8 cellular contexts compared by ENCODE assay signal in the genomic region with DNA sequence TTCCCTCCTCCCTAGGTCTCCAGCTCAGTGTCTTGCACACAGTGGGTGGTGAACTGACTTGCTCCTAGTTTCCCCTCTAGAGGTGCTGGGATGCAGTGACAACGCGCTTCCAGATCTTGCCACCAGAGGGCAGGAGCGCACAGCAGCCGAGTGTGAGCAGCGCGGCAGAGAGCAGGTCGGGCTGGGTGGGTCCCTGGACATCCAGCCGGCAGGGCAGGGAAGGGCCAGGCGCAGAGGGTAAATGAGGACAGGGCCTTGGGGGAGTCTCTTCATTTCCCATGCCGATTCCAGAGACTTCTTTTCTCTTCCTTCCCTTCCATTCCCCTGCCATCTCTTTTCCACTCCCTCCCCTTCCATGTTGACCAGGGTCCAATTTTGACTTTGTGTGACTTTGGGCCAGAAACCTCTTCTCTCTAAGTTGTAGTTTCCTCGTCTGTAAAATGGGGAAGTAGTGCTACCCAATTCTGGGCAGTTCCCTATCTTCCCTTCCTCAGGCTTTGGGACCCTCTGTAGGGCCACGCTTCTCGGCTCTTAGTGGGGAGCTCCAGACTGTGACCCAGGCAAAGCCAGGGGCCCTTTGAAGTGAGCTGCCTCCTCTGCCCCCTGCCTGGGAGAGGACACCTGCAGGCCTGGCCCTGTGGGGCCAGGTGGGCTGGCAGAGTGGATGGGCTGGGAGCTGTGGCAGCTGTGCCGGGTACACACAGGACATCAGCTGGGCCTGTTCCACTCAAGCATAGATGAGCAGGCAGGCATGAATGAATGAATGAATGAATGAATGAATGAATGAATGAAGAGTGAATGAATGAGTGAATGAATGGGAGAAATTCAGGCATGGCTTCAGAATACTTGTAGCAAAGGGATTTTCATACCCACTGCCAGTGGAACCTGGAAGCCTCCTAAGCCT. TPM values are rescaled to one million over a fixed set of nuclear protein-coding genes. Genes with fewer than 3 reads are reported as not detected.
A peak's percentile ranks its signal among the peaks of the same experiment; 100 is the strongest.
DNase-seq lines count a peak whose midpoint lies in the region; ATAC-seq, FAIRE-seq and TF ChIP-seq lines count a peak whose summit lies in the region.

No MANE protein-coding gene starts in this region.

- H3K23me2 ChIP-seq in H1 (ENCODE audit: low read depth, low read length), result no peaks in the 10 kb centered on the region

- H2AFZ ChIP-seq in H1 (ENCODE audit: low read length), result no peak overlapping the region

- H3K27ac ChIP-seq in CD4-positive, alpha-beta T cell (ENCODE audit: low read depth, low read length), result peak overlapping the region; percentile 31
- H3K27ac ChIP-seq in H1 (ENCODE audit: low read depth, low read length), result no peak overlapping the region

- no peak overlapping the region for H3K4me3 ChIP-seq in H1 (ENCODE audit: extremely low read depth in 1 of 4, insufficient read depth in 2 of 4, low read depth in 3 of 4, low read length in 4 of 4)

- H3K9me3 Mint-ChIP-seq in CD4-positive, alpha-beta T cell, result no peaks in the 10 kb centered on the region
- H3K9me3 Mint-ChIP-seq in mesothelial cell of epicardium, result no peaks in the 10 kb centered on the region

- no peak overlapping the region for H3K23ac ChIP-seq in H1 (ENCODE audit: insufficient read length)

- no peak for TF ChIP-seq EP300 in H1 (IDR thresholded peaks at IDR 0.05; ENCODE audit: borderline replicate concordance in 1 of 2, low read depth in 2 of 2, low read length in 2 of 2)

- FAIRE-seq in H1 (lab: Jason Lieb, UNC), result no peak

- peak; percentile 90 for ATAC-seq in CD4-positive, alpha-beta T cell (ENCODE audit: poor library complexity)
- ATAC-seq in GM19395 (IDR thresholded peaks at IDR 0.05; ENCODE audit: unreplicated experiment), result peak; percentile 95
- ATAC-seq in HG03469 (IDR thresholded peaks at IDR 0.05; ENCODE audit: unreplicated experiment), result peak; percentile 57

- CTCF ChIA-PET in CD4-positive, alpha-beta T cell (lab: Charles Lee), result interaction anchor here (0.5 to 3.0 kb wide), 20 partner anchors 11 to 1088 kb away, joined by 3 to 12 read pairs (median 4); a partner anchor contains a TSS
- CTCF ChIA-PET in H1 (lab: Charles Lee; ENCODE audit: partially characterized antibody), result interaction anchor here (0.5 to 13.3 kb wide), 46 partner anchors 9 to 1064 kb away, joined by 3 to 118 read pairs (median 4); a partner anchor contains a TSS

- no peak overlapping the region for H3K27ac Mint-ChIP-seq in CD4-positive, alpha-beta T cell
- no peak overlapping the region for H3K27ac Mint-ChIP-seq in mesothelial cell of epicardium

- no peaks in the 10 kb centered on the region for H3K79me2 ChIP-seq in H1 (ENCODE audit: control insufficient read depth in 1 of 2, insufficient read depth in 2 of 2, low read length in 2 of 2)

- no peak overlapping the region for H2BK20ac ChIP-seq in H1 (ENCODE audit: low read length)

- H3K4ac ChIP-seq in H1 (replicated peaks; ENCODE audit: insufficient read length, low read depth, low read length), result no peak overlapping the region

- peak; percentile 91 to 94 for TF ChIP-seq RAD21 in H1 (IDR thresholded peaks at IDR 0.05 in 1 of 2, conservative IDR thresholded peaks at IDR 0.05 in 1 of 2; ENCODE audit: low read depth in 2 of 2, low read length in 2 of 2)

- no peak overlapping the region for H3K56ac ChIP-seq in H1 (replicated peaks; ENCODE audit: insufficient read length, low read depth, low read length)

- H3K14ac ChIP-seq in H1 (ENCODE audit: insufficient read length), result no peak overlapping the region

- no peaks in the 10 kb centered on the region for H3K36me3 Mint-ChIP-seq in CD4-positive, alpha-beta T cell (ENCODE audit: low read depth)
- no peaks in the 10 kb centered on the region for H3K36me3 Mint-ChIP-seq in mesothelial cell of epicardium

- no peaks in the 10 kb centered on the region for H4K20me1 ChIP-seq in H1 (replicated peaks in 1 of 2; ENCODE audit: control insufficient read depth in 1 of 2, insufficient read depth in 2 of 2, low read length in 2 of 2)

- TF ChIP-seq POLR2A in H1 (IDR thresholded peaks at IDR 0.05; ENCODE audit: control extremely low read depth in 1 of 2, low read depth in 2 of 2, low read length in 2 of 2), result no peak

- H3K79me1 ChIP-seq in H1 (ENCODE audit: low read depth, low read length), result no peaks in the 10 kb centered on the region

- H2BK12ac ChIP-seq in H1 (ENCODE audit: low read depth, low read length), result no peak overlapping the region

- H3K27me3 ChIP-seq in CD4-positive, alpha-beta T cell (ENCODE audit: control insufficient read depth, insufficient read depth, low read length), result no peaks in the 10 kb centered on the region
- H3K27me3 ChIP-seq in H1 (replicated peaks in 1 of 4; ENCODE audit: control insufficient read depth in 3 of 4, extremely low read depth in 1 of 4, insufficient read depth in 3 of 4, low read length in 3 of 4), result no peaks in the 10 kb centered on the region

- no peak overlapping the region for H4K8ac ChIP-seq in H1 (ENCODE audit: extremely low read depth, insufficient read depth, low read length)

- H3K18ac ChIP-seq in H1 (ENCODE audit: extremely low read depth, low read length), result no peak overlapping the region

- intact Hi-C loops in CD4-positive, alpha-beta T cell (cut with DNase I, micrococcal nuclease), result loop anchor here (1.0 to 5.0 kb wide), 3 partner anchors 17 to 658 kb away; no protein-coding TSS in a partner anchor

- peak; percentile 97 for TF ChIP-seq CTCF in CD4-positive, alpha-beta T cell (IDR thresholded peaks at IDR 0.05)
- TF ChIP-seq CTCF in H1 (IDR thresholded peaks at IDR 0.05; ENCODE audit: control extremely low read depth in 1 of 3, insufficient read depth in 1 of 3, low read depth in 1 of 3, low read length in 3 of 3) (peak; percentile 99 to 100 (median 99)), mesothelial cell of epicardium (IDR thresholded peaks at IDR 0.05; ENCODE audit: unreplicated experiment) (peak; percentile 88)

- POLR2A ChIA-PET in CD4-positive, alpha-beta T cell (lab: Charles Lee), result interaction anchor here (1.0 kb wide), 1 partner anchor 244 kb away, joined by 5 read pairs; a partner anchor contains a TSS
- POLR2A ChIA-PET in H1 (lab: Charles Lee; ENCODE audit: partially characterized antibody), result interaction anchor here (1.0 to 1.8 kb wide), 3 partner anchors 30 to 324 kb away, joined by 3 to 4 read pairs (median 3); a partner anchor contains a TSS

- peak overlapping the region; percentile 82 for H3K4me3 Mint-ChIP-seq in CD4-positive, alpha-beta T cell
- H3K4me3 Mint-ChIP-seq in mesothelial cell of epicardium, result no peak overlapping the region

- H4K5ac ChIP-seq in H1 (ENCODE audit: insufficient read length, low read depth, low read length), result no peak overlapping the region

- H2BK120ac ChIP-seq in H1 (replicated peaks; ENCODE audit: low read depth, low read length), result no peak overlapping the region

- H2BK5ac ChIP-seq in H1 (ENCODE audit: low read depth, low read length), result no peak overlapping the region

- WGBS in H1 (ENCODE audit: extremely low coverage in 1 of 2, insufficient coverage in 1 of 2, insufficient read length in 1 of 2, insufficient replicate concordance in 2 of 2, low coverage in 1 of 2, low lambda C conversion rate in 2 of 2, missing lambda C conversion rate in 1 of 2), 2 experiments, result 31% methylated on average over 14 of the region's 14 CpGs; no CpG with 5 or more reads in 1 of the 2 experiments

- H3K9ac ChIP-seq in H1 (replicated peaks in 1 of 4; ENCODE audit: extremely low read depth in 1 of 4, low read depth in 3 of 4, low read length in 3 of 4), result no peak overlapping the region

- no peaks in the 10 kb centered on the region for H3K9me3 ChIP-seq in CD4-positive, alpha-beta T cell (ENCODE audit: control insufficient read depth, low read length)
- no peaks in the 10 kb centered on the region for H3K9me3 ChIP-seq in H1 (ENCODE audit: insufficient read depth in 2 of 2, low read depth in 1 of 2, low read length in 1 of 2)

- H3K27me3 Mint-ChIP-seq in CD4-positive, alpha-beta T cell, result peaks cover 5% of the 10 kb centered on the region
- peaks cover 2% of the 10 kb centered on the region for H3K27me3 Mint-ChIP-seq in mesothelial cell of epicardium (ENCODE audit: low read depth)

- no peak overlapping the region for H2AK5ac ChIP-seq in H1 (ENCODE audit: low read depth, low read length)

- peaks cover 17% of the 10 kb centered on the region for H3K4me1 Mint-ChIP-seq in CD4-positive, alpha-beta T cell (ENCODE audit: low read depth)
- H3K4me1 Mint-ChIP-seq in mesothelial cell of epicardium, result peaks cover 36% of the 10 kb centered on the region

- H3K4me1 ChIP-seq in H1 (replicated peaks in 1 of 4; ENCODE audit: control insufficient read depth in 3 of 4, insufficient read depth in 4 of 4, low read length in 3 of 4), result peaks cover 0 to 8% (median 2%) of the 10 kb centered on the region in 4 experiments; a peak in 4 of 7 replicates

- no peak overlapping the region for H3K4me2 ChIP-seq in H1 (ENCODE audit: insufficient read depth in 1 of 2, low read depth in 2 of 2, low read length in 2 of 2)

- no peak overlapping the region for H4K91ac ChIP-seq in H1 (replicated peaks; ENCODE audit: insufficient read length, low read length)

- H2BK15ac ChIP-seq in H1 (ENCODE audit: low read length), result no peak overlapping the region

- no peaks in the 10 kb centered on the region; a peak in 1 of 8 replicates for H3K36me3 ChIP-seq in H1 (ENCODE audit: control insufficient read depth in 2 of 4, insufficient read depth in 4 of 4, low read length in 3 of 4)

- peak; percentile 69 to 88 (median 78) for DNase-seq in CD4-positive, alpha-beta T cell
- DNase-seq in NOMO-1 (lab: John Stamatoyannopoulos, UW; ENCODE audit: unreplicated experiment in 2 of 2) (peak; percentile 80 to 83), H1 (ENCODE audit: low read depth in 1 of 2, low spot score in 2 of 2) (peak; percentile 83 to 99), mesothelial cell of epicardium (ENCODE audit: low spot score in 2 of 2, unreplicated experiment in 2 of 2) (peak; percentile 63 to 95)
- DNase-seq in activated CD8-positive, alpha-beta memory T cell treated with anti-CD3 and anti-CD28 coated beads for 24 hours, result peak; percentile 97
- peak; percentile 73 to 85 for DNase-seq in stimulated activated CD8-positive, alpha-beta memory T cell treated with anti-CD3 and anti-CD28 coated beads, Interleukin-2, amount 100 ng/mL, for 48 hours (ENCODE audit: low read depth in 2 of 2)

TF ChIP-seq in H1, 55 proteins besides CTCF, POLR2A, EP300 and RAD21 (continues in another document):
- TF ChIP-seq, protein P1, sequence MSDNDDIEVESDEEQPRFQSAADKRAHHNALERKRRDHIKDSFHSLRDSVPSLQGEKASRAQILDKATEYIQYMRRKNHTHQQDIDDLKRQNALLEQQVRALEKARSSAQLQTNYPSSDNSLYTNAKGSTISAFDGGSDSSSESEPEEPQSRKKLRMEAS (IDR thresholded peaks at IDR 0.05), result peak; percentile 56

RNA-seq across cellular contexts. Expression of a gene that starts 43.3 kb away (rescaled TPM):
- 10 to 100 TPM in 1 of 2 experiments, 1 to 10 TPM in 1; 9.9 to 10.8 TPM for total RNA-seq in CD4-positive, alpha-beta T cell
- total RNA-seq in H1 (2021; fragmentation: NEBNext Ultra II Directional; extraction: Animal tissue kit (Norgen Biotek cat#: 25700)), result 25.2 and 25.8 TPM in 2 replicates
- polyA plus RNA-seq in H1 (2011; rRNA removed), result 5.4 and 6.6 TPM in 2 replicates
- polyA plus RNA-seq in H1 (2011; cell fraction: cytosol; rRNA removed), result 7.3 TPM
- polyA plus RNA-seq in H1 (2011; cell fraction: nucleus; rRNA removed), result 7.4 TPM
- polyA plus RNA-seq in H1 (2012, experiment 1 of 2), result 6.8 to 12.0 TPM (median 7.8 TPM) in 4 replicates
- 1.3 TPM for polyA plus RNA-seq in H1 (2012, experiment 2 of 2)
- 17.6 TPM for polyA plus RNA-seq in H1 (2013, experiment 1 of 2)
- 16.8 TPM for polyA plus RNA-seq in H1 (2013, experiment 2 of 2)
- polyA minus RNA-seq in H1 (2011; rRNA and poly(A)+ RNA removed), result 20.7 and 22.7 TPM in 2 replicates
- polyA minus RNA-seq in H1 (2011; cell fraction: cytosol; rRNA and poly(A)+ RNA removed), result 10.9 TPM
- 47.1 TPM for polyA minus RNA-seq in H1 (2011; cell fraction: nucleus; rRNA and poly(A)+ RNA removed)
- total RNA-seq in mesothelial cell of epicardium, result 28.2 to 33.1 TPM (median 28.9 TPM) in 3 replicates
